In genomic region chr3:102238362-102238761, GRCh38 we compare ENCODE assay signal across 16 cellular contexts.
DNase-seq lines count a peak whose midpoint lies in the region; ATAC-seq and TF ChIP-seq lines count a peak whose summit lies in the region.
"Had no signal": no experiment of that assay in that cellular context is flagged by ENCODE, and none has a peak within 500 bp of the region (broad histone marks: within the 10 kb centered on the region; RNA-seq: fewer than 3 reads in every experiment).

No MANE protein-coding gene starts in this region.

- H3K4me3 ChIP-seq in LNCaP clone FGC (ENCODE audit: low read depth, low read length) = no peak overlapping the region
- H3K4me3 ChIP-seq in naive thymus-derived CD4-positive, alpha-beta T cell (ENCODE audit: low read length) = no peak overlapping the region
- H3K4me3 ChIP-seq: stomach had no signal

- peaks cover 0 to 1% (median 0%) of the 10 kb centered on the region in 7 donors for H3K4me1 Mint-ChIP-seq in naive thymus-derived CD4-positive, alpha-beta T cell

- H3K4me3 Mint-ChIP-seq in naive thymus-derived CD4-positive, alpha-beta T cell = no peak overlapping the region
- H3K4me3 Mint-ChIP-seq: activated B cell treated with CpG ODN at 0.5 μM for 24 hours; dendritic cell treated with granulocyte-macrophage colony-stimulating factor and Interleukin-4, amounts not matched to agents 40 ng/mL and 50 ng/mL, for 4 days; nephron; T-cell had no signal

- intact Hi-C loops in naive thymus-derived CD4-positive, alpha-beta T cell (cut with micrococcal nuclease) = loop anchor here in 1 of 2 donors (10.0 kb wide), 1 partner anchor 436 kb away; no protein-coding TSS in a partner anchor

- no peaks in the 10 kb centered on the region for H3K27me3 ChIP-seq in naive thymus-derived CD4-positive, alpha-beta T cell (ENCODE audit: control insufficient read depth in 2 of 2, insufficient read depth in 2 of 2, low read length in 2 of 2)
- H3K27me3 ChIP-seq: stomach had no signal

- in situ Hi-C loops in ACHN (cut with HindIII; ENCODE audit: low pct_ligation_motif_present, low pct_unique_long_range_greater_than_20kb, low sequenced_read_pairs) = loop anchor here (25.0 kb wide), 2 partner anchors 299 to 426 kb away; no protein-coding TSS in a partner anchor

- H3K9me3 ChIP-seq in naive thymus-derived CD4-positive, alpha-beta T cell (ENCODE audit: control insufficient read depth in 2 of 3, low read length in 3 of 3) = no peaks in the 10 kb centered on the region
- H3K9me3 ChIP-seq: stomach had no signal

- peaks cover 0 to 46% (median 5%) of the 10 kb centered on the region in 5 donors for H3K27me3 Mint-ChIP-seq in naive thymus-derived CD4-positive, alpha-beta T cell
- H3K27me3 Mint-ChIP-seq: activated B cell treated with CpG ODN at 0.5 μM for 24 hours; dendritic cell treated with granulocyte-macrophage colony-stimulating factor and Interleukin-4, amounts not matched to agents 40 ng/mL and 50 ng/mL, for 4 days had no signal

- H3K27ac ChIP-seq in VCaP = peak overlapping the region; percentile 73
- H3K27ac ChIP-seq in naive thymus-derived CD4-positive, alpha-beta T cell (ENCODE audit: low read depth, low read length) = no peak overlapping the region

- TF ChIP-seq CTCF in LNCaP clone FGC (IDR thresholded peaks at IDR 0.05; ENCODE audit: control insufficient read depth, extremely low read depth, insufficient read depth) = no peak
- TF ChIP-seq CTCF in VCaP (conservative IDR thresholded peaks at IDR 0.05) = no peak

- no peak overlapping the region for H3K27ac Mint-ChIP-seq in naive thymus-derived CD4-positive, alpha-beta T cell
- H3K27ac Mint-ChIP-seq: activated B cell treated with CpG ODN at 0.5 μM for 24 hours; dendritic cell treated with granulocyte-macrophage colony-stimulating factor and Interleukin-4, amounts not matched to agents 40 ng/mL and 50 ng/mL, for 4 days; nephron; T-cell had no signal

- no peaks in the 10 kb centered on the region for H3K9me3 Mint-ChIP-seq in naive thymus-derived CD4-positive, alpha-beta T cell
- H3K9me3 Mint-ChIP-seq: activated B cell treated with CpG ODN at 0.5 μM for 24 hours; dendritic cell treated with granulocyte-macrophage colony-stimulating factor and Interleukin-4, amounts not matched to agents 40 ng/mL and 50 ng/mL, for 4 days; nephron; T-cell had no signal

- CTCF ChIA-PET in naive thymus-derived CD4-positive, alpha-beta T cell (lab: Charles Lee) = interaction anchor here (1.5 kb wide), 1 partner anchor 9 kb away, joined by 6 read pairs; no protein-coding TSS in a partner anchor

- no peaks in the 10 kb centered on the region for H3K36me3 ChIP-seq in naive thymus-derived CD4-positive, alpha-beta T cell (ENCODE audit: control insufficient read depth in 2 of 3, insufficient read depth in 3 of 3, low read length in 3 of 3)
- H3K36me3 ChIP-seq: stomach had no signal

- DNase-seq in COLO668 (lab: John Stamatoyannopoulos, UW; ENCODE audit: unreplicated experiment) (peak; percentile 57), LNCaP clone FGC (ENCODE audit: low read depth) (peak; percentile 96), iPS-NIHi7 (ENCODE audit: extremely low spot score) (peak; percentile 16), ACHN (no peak), medulla oblongata (ENCODE audit: extremely low spot score) (no peak)
- no peak for DNase-seq in activated T-cell treated with anti-CD3 and anti-CD28 coated beads, Interleukin-2, amount 50 U/mL, for 48 hours
- no peak for DNase-seq in naive thymus-derived CD4-positive, alpha-beta T cell
- DNase-seq: activated B cell treated with CpG ODN at 0.5 μM for 24 hours; NCI-H1105; NCI-H446; stimulated activated CD4-positive, alpha-beta T cell treated with anti-CD3 and anti-CD28 coated beads, Interleukin-15, amount 100 ng/mL, for 24 hours; stomach; T-cell had no signal

- no peaks in the 10 kb centered on the region for H3K4me1 ChIP-seq in naive thymus-derived CD4-positive, alpha-beta T cell (ENCODE audit: control insufficient read depth in 2 of 2, insufficient read depth in 2 of 2, low read length in 2 of 2)

- no peaks in the 10 kb centered on the region for H3K36me3 Mint-ChIP-seq in naive thymus-derived CD4-positive, alpha-beta T cell
- H3K36me3 Mint-ChIP-seq: T-cell had no signal

- no peak for ATAC-seq in naive thymus-derived CD4-positive, alpha-beta T cell
- ATAC-seq: T-cell had no signal

- POLR2A ChIA-PET in naive thymus-derived CD4-positive, alpha-beta T cell (lab: Charles Lee) = no interaction called here

Comparison
In these comparisons a context has a peak if more than half of its experiments do, and no peak if none do; other contexts are left out.
1. DNase-seq: peak in COLO668 (single experiment), LNCaP clone FGC (single experiment) and iPS-NIHi7 (single experiment); none in activated T-cell treated with anti-CD3 and anti-CD28 coated beads, Interleukin-2, amount 50 U/mL, for 48 hours (0 of 2), naive thymus-derived CD4-positive, alpha-beta T cell (0 of 9), ACHN (single experiment) and medulla oblongata (single experiment).